In the genomic region with DNA sequence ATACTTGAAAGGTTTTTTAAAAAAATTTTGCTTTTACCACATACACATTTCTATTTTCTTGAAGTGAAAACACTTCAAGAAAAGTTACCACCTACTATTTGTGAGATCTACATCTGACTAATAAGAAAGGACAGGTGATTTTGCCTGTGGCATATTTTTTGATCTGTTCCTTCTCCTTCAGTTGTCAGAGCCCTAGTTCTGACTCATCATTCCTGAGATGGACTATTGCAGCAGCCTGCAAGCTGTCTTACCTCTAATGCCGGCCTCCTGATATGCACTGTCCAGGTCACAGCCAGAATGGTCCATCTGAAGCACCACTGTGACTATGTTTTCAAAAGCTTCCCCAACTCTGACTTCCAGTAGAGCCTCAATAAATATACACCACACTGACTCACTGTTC, we compare ENCODE assay signal across 24 cellular contexts. TPM values are rescaled to one million over a fixed set of nuclear protein-coding genes. Genes with fewer than 3 reads are reported as not detected.
DNase-seq lines count a peak whose midpoint lies in the region; ATAC-seq and TF ChIP-seq lines count a peak whose summit lies in the region.
"Had no signal": no experiment of that assay in that cellular context is flagged by ENCODE, and none has a peak within 500 bp of the region (broad histone marks: within the 10 kb centered on the region; RNA-seq: fewer than 3 reads in every experiment).

No MANE protein-coding gene starts in this region.

- H3K4me3 ChIP-seq in IMR-90 (ENCODE audit: insufficient read depth, low read depth, low read length), result no peak overlapping the region
- H3K4me3 ChIP-seq in mammary epithelial cell (replicated peaks in 1 of 3; ENCODE audit: insufficient read depth in 1 of 3, low read depth in 2 of 3, low read length in 3 of 3), result no peak overlapping the region
- H3K4me3 ChIP-seq in trophoblast cell (ENCODE audit: low read depth, low read length), result no peak overlapping the region
- H3K4me3 ChIP-seq: SJSA1, spleen, transverse colon had no signal

- no peak overlapping the region for H2BK5ac ChIP-seq in IMR-90 (ENCODE audit: low read depth, low read length, poor library complexity, severe bottlenecking)
- H2BK5ac ChIP-seq in trophoblast cell (ENCODE audit: low read depth, low read length, poor library complexity), result peak overlapping the region; percentile 16

- H3K9me3 ChIP-seq in IMR-90 (ENCODE audit: control insufficient read depth, insufficient read depth, low read length), result no peaks in the 10 kb centered on the region
- no peaks in the 10 kb centered on the region for H3K9me3 ChIP-seq in mammary epithelial cell (replicated peaks; ENCODE audit: insufficient read depth, low read length)
- no peaks in the 10 kb centered on the region for H3K9me3 ChIP-seq in trophoblast cell (ENCODE audit: insufficient read depth, low read depth, low read length)
- H3K9me3 ChIP-seq: SJSA1, spleen, transverse colon had no signal

- H4K91ac ChIP-seq in IMR-90 (ENCODE audit: insufficient read depth, low read depth, low read length) (no peak overlapping the region), trophoblast cell (ENCODE audit: low read depth, low read length) (peak overlapping the region; percentile 13)

- no peaks in the 10 kb centered on the region for H3K27me3 ChIP-seq in IMR-90 (ENCODE audit: control insufficient read depth, insufficient read depth, low read length)
- no peaks in the 10 kb centered on the region for H3K27me3 ChIP-seq in mammary epithelial cell (ENCODE audit: insufficient read depth, low read length)
- no peaks in the 10 kb centered on the region for H3K27me3 ChIP-seq in trophoblast cell (ENCODE audit: insufficient read depth, low read length)
- H3K27me3 ChIP-seq: SJSA1, spleen, transverse colon had no signal

- H3K56ac ChIP-seq in IMR-90 (ENCODE audit: extremely low read depth, insufficient read depth, low read length), result no peak overlapping the region

- H3K4me3 Mint-ChIP-seq in activated T-cell treated with anti-CD3 and anti-CD28 coated beads, Interleukin-2, amount 50 U/mL, for 4 hours, result no peak overlapping the region
- H3K4me3 Mint-ChIP-seq: activated naive CD8-positive, alpha-beta T cell treated with anti-CD3 and anti-CD28 coated beads for 36 hours; activated T-helper 1 cell treated with anti-CD3 and anti-CD28 coated beads, Interleukin-12 subunit alpha, Interleukin-12 subunit beta, Interleukin-2, Interleukin-4 antibody, amounts not matched to agents 30 ng/mL and 10 ng/mL and 1 ng/mL, durations not matched to agents 14 hours and 24 hours and 36 hours; naive B cell; T-helper 17 cell had no signal

- no peak for TF ChIP-seq POLR2A in IMR-90 (IDR thresholded peaks at IDR 0.05; ENCODE audit: low read depth, low read length)

- DNase-seq in EL, result peak; percentile 12
- DNase-seq in IMR-90, result peak; percentile 39
- peak; percentile 61 for DNase-seq in mammary epithelial cell
- peak; percentile 39 to 84 for DNase-seq in trophoblast cell
- no peak for DNase-seq in activated T-cell treated with anti-CD3 and anti-CD28 coated beads, Interleukin-2, amount 50 U/mL, for 4 hours
- no peak for DNase-seq in NCI-H1436 treated with DMSO at 0.1 percent for 48 hours (lab: John Stamatoyannopoulos, UW)
- no peak for DNase-seq in Right ventricle myocardium superior
- DNase-seq: activated CD4-positive, alpha-beta T cell treated with anti-CD3 and anti-CD28 coated beads for 4 hours; activated naive CD8-positive, alpha-beta T cell treated with anti-CD3 and anti-CD28 coated beads for 36 hours; GF-D8; kidney glomerular epithelial cell; mesenchymal stem cell; naive B cell; NCI-H2081; NCI-H446; occipital lobe; spleen; stimulated activated CD4-positive, alpha-beta T cell treated with anti-CD3 and anti-CD28 coated beads, Interleukin-4, amount 100 ng/mL, for 1 hour; T-helper 17 cell; transverse colon had no signal

- no peak overlapping the region for H2AK9ac ChIP-seq in IMR-90 (replicated peaks; ENCODE audit: low read depth, low read length, poor library complexity)

- no peak overlapping the region for H3K23ac ChIP-seq in IMR-90 (ENCODE audit: low read depth, low read length)
- H3K23ac ChIP-seq in trophoblast cell (ENCODE audit: low read length), result no peak overlapping the region

- H4K8ac ChIP-seq in IMR-90 (ENCODE audit: low read depth in 2 of 2, low read length in 2 of 2) (no peak overlapping the region), trophoblast cell (ENCODE audit: low read depth, low read length) (no peak overlapping the region)

- ATAC-seq in IMR-90 (ENCODE audit: low read depth) (0 out of 2 replicates have a peak, but pooled peaks have one; percentile 16), Right ventricle myocardium superior (ENCODE audit: poor library complexity) (no peak)
- ATAC-seq in activated T-cell treated with anti-CD3 and anti-CD28 coated beads, Interleukin-2, amount 50 U/mL, for 4 hours, result no peak
- ATAC-seq: Panc1, T-helper 17 cell had no signal

- H2BK20ac ChIP-seq in IMR-90 (ENCODE audit: low read depth, low read length), result no peak overlapping the region

- peaks cover 8% of the 10 kb centered on the region for H3K4me1 Mint-ChIP-seq in activated T-cell treated with anti-CD3 and anti-CD28 coated beads, Interleukin-2, amount 50 U/mL, for 4 hours (ENCODE audit: low read depth)
- H3K4me1 Mint-ChIP-seq: activated naive CD8-positive, alpha-beta T cell treated with anti-CD3 and anti-CD28 coated beads for 36 hours; naive B cell had no signal

- H3K9ac ChIP-seq in IMR-90 (ENCODE audit: low read depth, low read length), result no peak overlapping the region
- H3K9ac ChIP-seq in mammary epithelial cell (ENCODE audit: insufficient read depth, low read length), result no peak overlapping the region
- no peak overlapping the region for H3K9ac ChIP-seq in trophoblast cell (ENCODE audit: low read length)
- H3K9ac ChIP-seq: KMS-11 had no signal

- in situ Hi-C loops in IMR-90 (cut with MboI; ENCODE audit: low sequenced_read_pairs), result loop anchor here (25.0 kb wide), 1 partner anchor 531 kb away; no protein-coding TSS in a partner anchor
- in situ Hi-C loops in mammary epithelial cell (cut with MboI; ENCODE audit: low sequenced_read_pairs in 2 of 2), result no loop called here

- POLR2A ChIA-PET in IMR-90 (lab: Charles Lee; ENCODE audit: unreplicated experiment), result no interaction called here

- intact Hi-C loops in IMR-90 (cut with micrococcal nuclease), result no loop called here
- intact Hi-C loops in mammary epithelial cell (cut with micrococcal nuclease), result no loop called here
- intact Hi-C loops in Right ventricle myocardium superior (cut with DNase I), result no loop called here

- H2BK120ac ChIP-seq in IMR-90 (ENCODE audit: low read depth, low read length) (no peak overlapping the region; the same call in 1 of the 2 replicates), trophoblast cell (ENCODE audit: insufficient read depth, low read length, poor library complexity) (no peak overlapping the region)

- TF ChIP-seq RAD21 in IMR-90 (IDR thresholded peaks at IDR 0.05; ENCODE audit: low read length), result no peak

- no peak overlapping the region for H2AFZ ChIP-seq in IMR-90 (replicated peaks; ENCODE audit: low read length, poor library complexity)
- H2AFZ ChIP-seq in mammary epithelial cell (ENCODE audit: low read depth, low read length), result no peak overlapping the region
- no peak overlapping the region for H2AFZ ChIP-seq in trophoblast cell (ENCODE audit: insufficient read depth, low read length, poor library complexity)

- H3K27ac ChIP-seq in IMR-90 (ENCODE audit: insufficient read depth, low read length) (no peak overlapping the region), mammary epithelial cell (ENCODE audit: insufficient read depth, low read depth, low read length) (no peak overlapping the region), trophoblast cell (ENCODE audit: low read depth, low read length) (peak overlapping the region; percentile 48)
- H3K27ac ChIP-seq: KMS-11, SJSA1, spleen, transverse colon had no signal

- dilution Hi-C loops in IMR-90 (cut with HindIII; ENCODE audit: low sequenced_read_pairs, unreplicated experiment) (no loop called here), mammary epithelial cell (cut with HindIII; ENCODE audit: low sequenced_read_pairs) (no loop called here)

- H3K36me3 Mint-ChIP-seq in activated T-cell treated with anti-CD3 and anti-CD28 coated beads, Interleukin-2, amount 50 U/mL, for 4 hours (ENCODE audit: insufficient read depth), result peaks cover 3% of the 10 kb centered on the region
- H3K36me3 Mint-ChIP-seq: activated naive CD8-positive, alpha-beta T cell treated with anti-CD3 and anti-CD28 coated beads for 36 hours; naive B cell had no signal

- no peak overlapping the region for H4K5ac ChIP-seq in IMR-90 (ENCODE audit: low read depth, low read length)

- peak overlapping the region; percentile 19 for H2BK12ac ChIP-seq in trophoblast cell (ENCODE audit: low read length)

- H3K79me1 ChIP-seq in IMR-90 (ENCODE audit: low read depth in 1 of 2, low read length in 2 of 2) (no peaks in the 10 kb centered on the region), trophoblast cell (ENCODE audit: low read length) (peaks cover 10% of the 10 kb centered on the region)

- BruUV-seq in IMR-90 (replicated peaks; lab: Mats Ljungman, UMichigan) (no TSS peak), mammary epithelial cell (replicated peaks; lab: Mats Ljungman, UMichigan) (no TSS peak)

- H4K12ac ChIP-seq in trophoblast cell (ENCODE audit: low read depth, low read length), result no peak overlapping the region

- H3K4me2 ChIP-seq in IMR-90 (ENCODE audit: low read depth, low read length), result no peak overlapping the region
- no peak overlapping the region for H3K4me2 ChIP-seq in mammary epithelial cell (ENCODE audit: insufficient read depth, low read depth, low read length)
- H3K4me2 ChIP-seq in trophoblast cell (ENCODE audit: low read length), result no peak overlapping the region
- H3K4me2 ChIP-seq: KMS-11 had no signal

- H3K14ac ChIP-seq in IMR-90 (replicated peaks; ENCODE audit: low read depth, low read length) (no peak overlapping the region), trophoblast cell (ENCODE audit: low read length) (no peak overlapping the region)

- H3K79me2 ChIP-seq in mammary epithelial cell (ENCODE audit: insufficient read depth, low read length), result no peaks in the 10 kb centered on the region
- H3K79me2 ChIP-seq in trophoblast cell (ENCODE audit: control insufficient read depth, insufficient read depth, low read length, poor library complexity), result no peaks in the 10 kb centered on the region

- H3K27me3 Mint-ChIP-seq in activated T-cell treated with anti-CD3 and anti-CD28 coated beads, Interleukin-2, amount 50 U/mL, for 4 hours (ENCODE audit: low read depth), result no peaks in the 10 kb centered on the region
- H3K27me3 Mint-ChIP-seq: T-helper 17 cell had no signal

- H3K36me3 ChIP-seq in IMR-90 (ENCODE audit: control insufficient read depth, insufficient read depth, low read length) (no peaks in the 10 kb centered on the region), mammary epithelial cell (ENCODE audit: insufficient read depth, low read length) (no peaks in the 10 kb centered on the region), trophoblast cell (ENCODE audit: control insufficient read depth in 1 of 2, insufficient read depth in 2 of 2, low read length in 2 of 2) (no peaks in the 10 kb centered on the region)
- H3K36me3 ChIP-seq: SJSA1, spleen, transverse colon had no signal

- H2BK15ac ChIP-seq in IMR-90 (ENCODE audit: low read depth, low read length), result peak overlapping the region; percentile 37; the same call in 1 of the 3 replicates

- 100% methylated on average over 1 of the region's 1 CpG; no CpG with 5 or more reads in 1 of the 2 experiments for WGBS in IMR-90 (ENCODE audit: extremely low coverage in 2 of 2, insufficient read length in 1 of 2), 2 experiments
- WGBS in mammary epithelial cell (ENCODE audit: low coverage, missing lambda C conversion rate), result 29% methylated on average over 1 of the region's 1 CpG
- no CpG with 5 or more reads among the region's 1 CpG for WGBS in trophoblast cell (ENCODE audit: extremely low coverage, insufficient coverage, insufficient read length)

- H3K4me1 ChIP-seq in IMR-90 (ENCODE audit: control insufficient read depth, insufficient read depth, low read length) (peaks cover 7% of the 10 kb centered on the region), mammary epithelial cell (ENCODE audit: insufficient read depth, low read length) (peaks cover 37% of the 10 kb centered on the region), trophoblast cell (ENCODE audit: control insufficient read depth in 1 of 2, insufficient read depth in 2 of 2, low read length in 2 of 2) (peaks cover 6 to 11% of the 10 kb centered on the region in 2 experiments)
- H3K4me1 ChIP-seq: spleen had no signal

- H3K9me1 ChIP-seq in IMR-90 (ENCODE audit: insufficient read depth, low read length), result peaks cover 9% of the 10 kb centered on the region

- CTCF ChIA-PET in IMR-90 (lab: Yijun Ruan, JAX) (no interaction called here), mammary epithelial cell (lab: Charles Lee; ENCODE audit: low non-redundant PET) (no interaction called here)

- TF ChIP-seq CTCF in IMR-90 (conservative IDR thresholded peaks at IDR 0.05; ENCODE audit: low read depth, low read length), result no peak
- TF ChIP-seq CTCF in mammary epithelial cell (conservative IDR thresholded peaks at IDR 0.05 in 1 of 2, IDR thresholded peaks at IDR 0.05 in 1 of 2; ENCODE audit: extremely low read depth in 1 of 2, insufficient read depth in 1 of 2, low read depth in 1 of 2, low read length in 2 of 2), result no peak

- H4K20me1 ChIP-seq in IMR-90 (ENCODE audit: insufficient read depth, low read length) (no peaks in the 10 kb centered on the region), mammary epithelial cell (ENCODE audit: insufficient read depth, low read length) (no peaks in the 10 kb centered on the region)

- no peak overlapping the region for H2AK5ac ChIP-seq in IMR-90 (ENCODE audit: low read depth, low read length)
- H2AK5ac ChIP-seq in trophoblast cell (ENCODE audit: low read length), result no peak overlapping the region

- 0 out of 2 replicates have a peak overlapping the region, but pooled peaks have one; percentile 30 for H3K4ac ChIP-seq in IMR-90 (ENCODE audit: low read depth, low read length)
- no peak overlapping the region for H3K4ac ChIP-seq in trophoblast cell (ENCODE audit: low read depth, low read length)

- H3K9me3 Mint-ChIP-seq in activated T-cell treated with anti-CD3 and anti-CD28 coated beads, Interleukin-2, amount 50 U/mL, for 4 hours, result no peaks in the 10 kb centered on the region
- H3K9me3 Mint-ChIP-seq: activated naive CD8-positive, alpha-beta T cell treated with anti-CD3 and anti-CD28 coated beads for 36 hours; activated T-helper 1 cell treated with anti-CD3 and anti-CD28 coated beads, Interleukin-12 subunit alpha, Interleukin-12 subunit beta, Interleukin-2, Interleukin-4 antibody, amounts not matched to agents 30 ng/mL and 10 ng/mL and 1 ng/mL, durations not matched to agents 14 hours and 24 hours and 36 hours; naive B cell had no signal

- H3K18ac ChIP-seq in IMR-90 (ENCODE audit: low read depth, low read length), result no peak overlapping the region
- no peak overlapping the region for H3K18ac ChIP-seq in trophoblast cell (ENCODE audit: low read length)

RNA-seq across cellular contexts. Expression of a gene that starts 28.2 kb away (rescaled TPM):
- total RNA-seq in IMR-90 (2012; rRNA removed) (1.7 and 1.8 TPM in 2 replicates), mammary epithelial cell (10 to 100 TPM; 12.9 to 23.7 TPM), Right ventricle myocardium superior (192 TPM)
- polyA plus RNA-seq in IMR-90 (2012; rRNA removed) (0.55 and 0.63 TPM in 2 replicates), mammary epithelial cell (5.0 TPM)
- polyA plus RNA-seq in IMR-90 (2012; cell fraction: cytosol; rRNA removed), result 0.11 and 0.47 TPM in 2 replicates
- 0.18 and 1.1 TPM in 2 replicates for polyA plus RNA-seq in IMR-90 (2012; cell fraction: nucleus; rRNA removed; ENCODE audit: low replicate concordance)
- 9.9 TPM for polyA minus RNA-seq in mammary epithelial cell
- polyA plus RNA-seq in trophoblast cell (2013), result 59.8 and 70.8 TPM in 2 replicates
- 10 to 100 TPM; 21.4 to 41.1 (median 30.5) TPM for total RNA-seq in activated T-cell treated with anti-CD3 and anti-CD28 coated beads, Interleukin-2, amount 50 U/mL, for 4 hours

Comparison
In these comparisons a context has a peak if more than half of its experiments do, and no peak if none do; other contexts are left out.
1. DNase-seq: peak in EL (single experiment), IMR-90 (single experiment), mammary epithelial cell (single experiment) and trophoblast cell (2 of 2); none in activated T-cell treated with anti-CD3 and anti-CD28 coated beads, Interleukin-2, amount 50 U/mL, for 4 hours (single experiment), NCI-H1436 treated with DMSO at 0.1 percent for 48 hours (single experiment) and Right ventricle myocardium superior (single experiment).